17 cellular contexts compared by ENCODE assay signal in genomic region chr6:114000066-114000465, GRCh38. TPM values are rescaled to one million over a fixed set of nuclear protein-coding genes. Genes with fewer than 3 reads are reported as not detected.
DNase-seq lines count a peak whose midpoint lies in the region; ATAC-seq and TF ChIP-seq lines count a peak whose summit lies in the region.
"Had no signal": no experiment of that assay in that cellular context is flagged by ENCODE, and none has a peak within 500 bp of the region (broad histone marks: within the 10 kb centered on the region; RNA-seq: fewer than 3 reads in every experiment).

No MANE protein-coding gene starts in this region.

- H3K4me1 ChIP-seq in colonic mucosa = no peaks in the 10 kb centered on the region

- DNase-seq in AG20443 (ENCODE audit: low spot score) (peak; percentile 21), LNCaP clone FGC (ENCODE audit: low read depth) (peak; percentile 33), brain microvascular endothelial cell (peak; percentile 68), iris pigment epithelial cell (ENCODE audit: low read depth) (peak; percentile 70), colonic mucosa (no peak), germinal center (ENCODE audit: low spot score) (no peak), GF-D8 (lab: John Stamatoyannopoulos, UW) (no peak)
- DNase-seq: activated CD4-positive, alpha-beta T cell treated with anti-CD3 and anti-CD28 coated beads for 1 hour; activated naive CD4-positive, alpha-beta T cell treated with anti-CD3 and anti-CD28 coated beads for 36 hours; Calu3; cerebellar nuclear complex; NCI-H2107; NCI-H748 treated with DMSO at 0.1 percent for 48 hours; stimulated activated CD4-positive, alpha-beta T cell treated with anti-CD3 and anti-CD28 coated beads, Interleukin-4, amount 100 ng/mL, for 1 hour had no signal

- H3K27me3 ChIP-seq in brain microvascular endothelial cell (replicated peaks) = no peaks in the 10 kb centered on the region
- no peaks in the 10 kb centered on the region for H3K27me3 ChIP-seq in colonic mucosa
- H3K27me3 ChIP-seq: right atrium auricular region, tibial nerve had no signal

- H3K4me3 ChIP-seq in LNCaP clone FGC (ENCODE audit: low read depth, low read length) (no peak overlapping the region), brain microvascular endothelial cell (ENCODE audit: low read depth, low read length) (no peak overlapping the region), colonic mucosa (no peak overlapping the region)
- H3K4me3 ChIP-seq: right atrium auricular region, tibial nerve had no signal

- TF ChIP-seq CTCF in LNCaP clone FGC (IDR thresholded peaks at IDR 0.05; ENCODE audit: control insufficient read depth, extremely low read depth, insufficient read depth) (no peak), brain microvascular endothelial cell (IDR thresholded peaks at IDR 0.05; ENCODE audit: low read depth, low read length, missing control alignments) (no peak), colonic mucosa (IDR thresholded peaks at IDR 0.05) (no peak)

- H3K27ac ChIP-seq in brain microvascular endothelial cell (peak overlapping the region; percentile 49), colonic mucosa (no peak overlapping the region)
- H3K27ac ChIP-seq: right atrium auricular region, tibial nerve had no signal

- ATAC-seq in GM18868 (IDR thresholded peaks at IDR 0.05; ENCODE audit: unreplicated experiment) = no peak

- in situ Hi-C loops in brain microvascular endothelial cell (cut with HindIII; ENCODE audit: low pct_ligation_motif_present, low sequenced_read_pairs) = no loop called here

- H3K9me3 ChIP-seq in colonic mucosa = no peaks in the 10 kb centered on the region
- H3K9me3 ChIP-seq: tibial nerve had no signal

- intact Hi-C loops in colonic mucosa (cut with DNase I) = no loop called here

- no peaks in the 10 kb centered on the region for H3K36me3 ChIP-seq in brain microvascular endothelial cell (replicated peaks)
- H3K36me3 ChIP-seq in colonic mucosa = no peaks in the 10 kb centered on the region
- H3K36me3 ChIP-seq: right atrium auricular region, tibial nerve had no signal

- H3K9ac ChIP-seq in colonic mucosa (ENCODE audit: low read depth in 2 of 2, low read length in 2 of 2) = no peak overlapping the region

RNA-seq across cellular contexts. Expression of gene HDAC2, which starts 29.1 kb away (rescaled TPM):
- 10 to 100 TPM; 79.8 to 95.0 TPM for total RNA-seq in colonic mucosa

Comparison
In these comparisons a context has a peak if more than half of its experiments do, and no peak if none do; other contexts are left out.
1. DNase-seq: peak in AG20443 (single experiment), LNCaP clone FGC (single experiment), brain microvascular endothelial cell (single experiment) and iris pigment epithelial cell (single experiment); none in colonic mucosa (single experiment), germinal center (single experiment) and GF-D8 (single experiment).